6 cellular contexts compared by ENCODE assay signal in genomic region chr7:123303926-123304325, GRCh38.
"Had no signal": no experiment of that assay in that cellular context is flagged by ENCODE, and none has a peak within 500 bp of the region (broad histone marks: within the 10 kb centered on the region; RNA-seq: fewer than 3 reads in every experiment).

No MANE protein-coding gene starts in this region.

- H3K4me1 ChIP-seq: HAP-1 had no signal

- H3K9me3 ChIP-seq: HAP-1 had no signal

- H3K4me3 ChIP-seq: GM23248, HAP-1 had no signal

- H3K36me3 ChIP-seq: HAP-1 had no signal

- H2AFZ ChIP-seq: GM23248 had no signal

- H3K27ac ChIP-seq: GM23248, HL-60 had no signal

- H3K9ac ChIP-seq: GM23248 had no signal

- DNase-seq: GM23248, GOT3, H7, HFFc6 had no signal
